In the genomic region with DNA sequence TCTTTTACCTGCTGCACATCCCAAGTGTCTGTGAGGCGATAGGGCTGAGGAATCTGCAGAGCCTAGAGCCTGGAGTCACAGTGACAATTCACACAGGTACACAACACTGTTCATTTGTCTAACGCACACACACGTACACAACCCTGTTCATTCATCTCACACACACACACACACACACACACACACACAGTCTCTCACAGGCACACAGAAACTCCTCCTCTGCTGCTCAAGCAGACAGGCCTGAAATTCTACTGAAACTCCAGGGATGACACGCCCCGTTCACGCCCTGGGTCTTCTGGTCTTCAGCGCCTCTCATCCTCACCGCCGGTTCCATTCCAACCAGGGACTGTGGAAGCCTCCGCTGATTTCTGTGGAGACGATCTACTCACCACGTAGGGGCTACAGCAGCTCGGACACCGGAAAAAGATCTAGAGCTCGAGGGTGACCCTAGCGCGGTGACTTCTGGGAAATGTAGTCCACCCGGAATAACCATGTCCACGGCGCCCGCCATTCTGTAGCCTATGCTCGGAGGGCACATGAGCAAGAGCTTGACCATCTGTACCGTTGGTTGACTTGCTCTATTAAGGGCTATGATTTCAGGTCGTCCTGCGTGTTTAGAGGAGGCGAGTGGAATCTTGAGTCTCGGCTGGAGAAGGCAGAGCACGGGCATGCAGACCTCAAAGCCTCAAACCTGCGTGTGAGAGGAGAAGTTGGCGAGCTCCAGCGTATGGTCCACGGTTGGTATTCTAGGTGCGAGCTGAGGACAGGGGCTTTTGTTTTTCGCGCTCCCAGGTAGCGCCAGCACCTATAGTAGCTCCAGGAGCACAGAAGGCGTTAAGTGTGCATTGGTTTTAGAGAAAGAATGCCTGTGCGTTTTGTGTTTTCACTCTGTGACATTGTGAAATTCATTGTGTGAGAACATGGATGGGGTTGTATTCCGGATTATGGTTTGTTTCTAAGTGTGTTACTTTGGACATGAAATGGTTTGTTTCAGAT, we compare ENCODE assay signal across 8 cellular contexts. TPM values are rescaled to one million over a fixed set of nuclear protein-coding genes. Genes with fewer than 3 reads are reported as not detected.
DNase-seq lines count a peak whose midpoint lies in the region; ATAC-seq and TF ChIP-seq lines count a peak whose summit lies in the region.

No MANE protein-coding gene starts in this region.

- H3F3A ChIP-seq in neural progenitor cell (ENCODE audit: low read depth) = no peaks in the 10 kb centered on the region

- H3K27me3 ChIP-seq in RWPE2 (ENCODE audit: insufficient read depth, poor library complexity, severe bottlenecking) (no peaks in the 10 kb centered on the region), neural progenitor cell (no peaks in the 10 kb centered on the region)

- peak overlapping the region; percentile 71 for H3K4me2 ChIP-seq in neural progenitor cell

- H3K79me2 ChIP-seq in neural progenitor cell (ENCODE audit: low read depth) = no peaks in the 10 kb centered on the region

- H3K9me3 Mint-ChIP-seq in activated naive CD4-positive, alpha-beta T cell treated with anti-CD3 and anti-CD28 coated beads, Interleukin-2, amount 10 ng/mL, durations not matched to agents 7 days and 5 days = peaks cover 66% of the 10 kb centered on the region
- H3K9me3 Mint-ChIP-seq in neural progenitor cell = peaks cover 51% of the 10 kb centered on the region

- H3K4me1 ChIP-seq in RWPE2 (ENCODE audit: insufficient read depth, poor library complexity, severe bottlenecking) = no peaks in the 10 kb centered on the region
- peaks cover 6% of the 10 kb centered on the region for H3K4me1 ChIP-seq in neural progenitor cell

- ATAC-seq in HG03025 (IDR thresholded peaks at IDR 0.05; ENCODE audit: low FRiP score, unreplicated experiment) (peak; percentile 71), RWPE2 (ENCODE audit: low read depth) (peak; percentile 98)
- peak; percentile 81 for ATAC-seq in stimulated activated naive CD8-positive, alpha-beta T cell treated with anti-CD3 and anti-CD28 coated beads, Interleukin-15, Interleukin-2, amounts not matched to agents 100 U/mL and 50 U/mL, for 24 hours

- no peak overlapping the region for H3K27ac ChIP-seq in RWPE2 (ENCODE audit: poor library complexity, severe bottlenecking)
- no peak overlapping the region for H3K27ac ChIP-seq in neural progenitor cell

- peaks cover 26% of the 10 kb centered on the region for H3K36me3 Mint-ChIP-seq in activated naive CD4-positive, alpha-beta T cell treated with anti-CD3 and anti-CD28 coated beads, Interleukin-2, amount 10 ng/mL, durations not matched to agents 7 days and 5 days
- H3K36me3 Mint-ChIP-seq in neural progenitor cell = peaks cover 12% of the 10 kb centered on the region

- no peaks in the 10 kb centered on the region for H3K9me3 ChIP-seq in RWPE2 (ENCODE audit: severe bottlenecking)
- peaks cover 15% of the 10 kb centered on the region for H3K9me3 ChIP-seq in neural progenitor cell (ENCODE audit: low read depth)

- H3K36me3 ChIP-seq in RWPE2 (ENCODE audit: low read depth) (peaks cover 6% of the 10 kb centered on the region; the same call in 1 of the 2 replicates), neural progenitor cell (no peaks in the 10 kb centered on the region)

- peak overlapping the region; percentile 64 for H3K4me3 ChIP-seq in GM08714 (ENCODE audit: low read length)
- peak overlapping the region; percentile 46 for H3K4me3 ChIP-seq in RWPE2 (ENCODE audit: severe bottlenecking)
- peak overlapping the region; percentile 56 for H3K4me3 ChIP-seq in neural progenitor cell

- TF ChIP-seq CTCF in RWPE2 (IDR thresholded peaks at IDR 0.05; ENCODE audit: poor library complexity, severe bottlenecking) (no peak), neural progenitor cell (IDR thresholded peaks at IDR 0.05) (no peak)

- peak overlapping the region; percentile 100 for H2AFZ ChIP-seq in neural progenitor cell (replicated peaks)

- CTCF ChIA-PET in activated naive CD4-positive, alpha-beta T cell treated with anti-CD3 and anti-CD28 coated beads, Interleukin-2, amount 10 ng/mL, durations not matched to agents 7 days and 5 days (lab: Charles Lee) = no interaction called here

- H3K4me3 Mint-ChIP-seq in activated naive CD4-positive, alpha-beta T cell treated with anti-CD3 and anti-CD28 coated beads, Interleukin-2, amount 10 ng/mL, durations not matched to agents 7 days and 5 days = peak overlapping the region; percentile 77
- H3K4me3 Mint-ChIP-seq in neural progenitor cell = peak overlapping the region; percentile 94

- peaks cover 19% of the 10 kb centered on the region for H3K4me1 Mint-ChIP-seq in activated naive CD4-positive, alpha-beta T cell treated with anti-CD3 and anti-CD28 coated beads, Interleukin-2, amount 10 ng/mL, durations not matched to agents 7 days and 5 days
- peaks cover 6% of the 10 kb centered on the region for H3K4me1 Mint-ChIP-seq in neural progenitor cell

- H4K20me1 ChIP-seq in neural progenitor cell (ENCODE audit: low read depth) = no peaks in the 10 kb centered on the region

- DNase-seq in RWPE2 (ENCODE audit: low spot score) (peak; percentile 83), germinal center (ENCODE audit: low spot score) (peak; percentile 62), neural progenitor cell (ENCODE audit: low spot score) (peak; percentile 91), COLO668 (lab: John Stamatoyannopoulos, UW; ENCODE audit: unreplicated experiment) (no peak)
- DNase-seq in activated naive CD4-positive, alpha-beta T cell treated with anti-CD3 and anti-CD28 coated beads, Interleukin-2, amount 10 ng/mL, durations not matched to agents 7 days and 5 days = peak; percentile 72
- DNase-seq in stimulated activated naive CD8-positive, alpha-beta T cell treated with anti-CD3 and anti-CD28 coated beads, Interleukin-15, Interleukin-2, amounts not matched to agents 100 U/mL and 50 U/mL, for 24 hours = peak; percentile 74

- no peak overlapping the region for H3K9ac ChIP-seq in neural progenitor cell

- H3K27me3 Mint-ChIP-seq in activated naive CD4-positive, alpha-beta T cell treated with anti-CD3 and anti-CD28 coated beads, Interleukin-2, amount 10 ng/mL, durations not matched to agents 7 days and 5 days = no peaks in the 10 kb centered on the region
- peaks cover 10% of the 10 kb centered on the region for H3K27me3 Mint-ChIP-seq in neural progenitor cell (ENCODE audit: insufficient read depth, low read depth)

- peak overlapping the region; percentile 68 for H3K27ac Mint-ChIP-seq in activated naive CD4-positive, alpha-beta T cell treated with anti-CD3 and anti-CD28 coated beads, Interleukin-2, amount 10 ng/mL, durations not matched to agents 7 days and 5 days
- peak overlapping the region; percentile 68 for H3K27ac Mint-ChIP-seq in neural progenitor cell

RNA-seq across cellular contexts. Expression of gene ZNF404, which starts 17.9 kb away (rescaled TPM):
- 4.9 and 5.2 TPM in 2 replicates for total RNA-seq in neural progenitor cell (ENCODE audit: low replicate concordance)

RNA-seq across cellular contexts. Expression of gene ZNF45, which starts 33.4 kb away (rescaled TPM):
- total RNA-seq in neural progenitor cell (ENCODE audit: low replicate concordance) = 13.1 and 16.1 TPM in 2 replicates

RNA-seq across cellular contexts. Expression of gene ZNF221, which starts 49.3 kb away (rescaled TPM):
- 12.2 and 14.0 TPM in 2 replicates for total RNA-seq in neural progenitor cell (ENCODE audit: low replicate concordance)
